ENCODE assay signal across 8 cellular contexts in genomic region chr2:102418421-102418961, GRCh38. TPM values are rescaled to one million over a fixed set of nuclear protein-coding genes. Genes with fewer than 3 reads are reported as not detected.
DNase-seq lines count a peak whose midpoint lies in the region; ATAC-seq, FAIRE-seq and TF ChIP-seq lines count a peak whose summit lies in the region.

No MANE protein-coding gene starts in this region.

- peaks cover 16% of the 10 kb centered on the region for H3K4me1 ChIP-seq in effector memory CD4-positive, alpha-beta T cell (ENCODE audit: control insufficient read depth, insufficient read depth, low read length, poor library complexity, severe bottlenecking)

- no peaks in the 10 kb centered on the region for H3K27me3 ChIP-seq in effector memory CD4-positive, alpha-beta T cell (replicated peaks; ENCODE audit: control insufficient read depth, insufficient read depth, low read length, poor library complexity, severe bottlenecking)

- peak; percentile 5 for FAIRE-seq in GM12892 (lab: Jason Lieb, UNC)

- TF ChIP-seq CTCF in omental fat pad (IDR thresholded peaks at IDR 0.05), result no peak

- no peaks in the 10 kb centered on the region for H3K36me3 ChIP-seq in effector memory CD4-positive, alpha-beta T cell (ENCODE audit: control insufficient read depth, insufficient read depth, low read length)

- no peak for TF ChIP-seq POLR2A in GM12892 (IDR thresholded peaks at IDR 0.05; ENCODE audit: low read depth, low read length)

- H3K4me3 ChIP-seq in effector memory CD4-positive, alpha-beta T cell (ENCODE audit: insufficient read depth, low read depth, low read length, poor library complexity, severe bottlenecking), result peak overlapping the region; percentile 14

- no peak overlapping the region for H3K27ac ChIP-seq in effector memory CD4-positive, alpha-beta T cell (ENCODE audit: insufficient read depth, low read length, poor library complexity, severe bottlenecking)

- H3K9me3 ChIP-seq in effector memory CD4-positive, alpha-beta T cell (ENCODE audit: control insufficient read depth, low read length), result no peaks in the 10 kb centered on the region

- ATAC-seq in GM21717 (IDR thresholded peaks at IDR 0.05; ENCODE audit: unreplicated experiment) (peak; percentile 84), omental fat pad (ENCODE audit: low FRiP score) (no peak)

- in situ Hi-C loops in KBM-7 (cut with MboI; ENCODE audit: low pct_unique_long_range_greater_than_20kb, low sequenced_read_pairs), result no loop called here

- no peak for DNase-seq in GM12892 (ENCODE audit: insufficient read length)
- peak; percentile 86 for DNase-seq in KBM-7
- DNase-seq in effector memory CD4-positive, alpha-beta T cell, result no peak
- DNase-seq in NCI-H128 (lab: John Stamatoyannopoulos, UW; ENCODE audit: unreplicated experiment), result no peak
- no peak for DNase-seq in C1 segment of cervical spinal cord (lab: John Stamatoyannopoulos, UW)
- DNase-seq in omental fat pad (ENCODE audit: low spot score), result no peak
- DNase-seq in HK-2 (ENCODE audit: unreplicated experiment), result no peak

RNA-seq across cellular contexts. Expression of gene IL18RAP, which starts 4.5 kb away (rescaled TPM):
- polyA plus RNA-seq in GM12892 (2012; ENCODE audit: missing spikeins), result 0.38 TPM
- 10 to 100 TPM in 1 of 4 donors, 1 to 10 TPM in 3; 1.9 to 59.9 (median 5.4) TPM for total RNA-seq in omental fat pad

RNA-seq across cellular contexts. Expression of gene SLC9A4, which starts 54.5 kb away (rescaled TPM):
- not detected for polyA plus RNA-seq in GM12892 (2012; ENCODE audit: missing spikeins)
- not detected for total RNA-seq in omental fat pad
